ENCODE assay signal across 27 cellular contexts in genomic region chr5:19229210-19229835, GRCh38.
"Had no signal": no experiment of that assay in that cellular context is flagged by ENCODE, and none has a peak within 500 bp of the region (broad histone marks: within the 10 kb centered on the region; RNA-seq: fewer than 3 reads in every experiment).

No MANE protein-coding gene starts in this region.

- H3K27me3 ChIP-seq: ascending aorta, cardiac muscle cell, colonic mucosa, SJCRH30 had no signal

- H3K4me1 ChIP-seq: ascending aorta, colonic mucosa, SJCRH30 had no signal

- ATAC-seq: activated CD8-positive, alpha-beta memory T cell treated with anti-CD3 and anti-CD28 coated beads, Interleukin-2, amount 10 ng/mL, durations not matched to agents 7 days and 5 days had no signal

- DNase-seq: activated CD4-positive, alpha-beta memory T cell treated with anti-CD3 and anti-CD28 coated beads, Interleukin-2, amount 10 ng/mL, durations not matched to agents 7 days and 5 days; activated CD4-positive, alpha-beta T cell treated with anti-CD3 and anti-CD28 coated beads for 1 hour; activated CD4-positive, alpha-beta T cell treated with anti-CD3 and anti-CD28 coated beads for 48 hours; activated CD4-positive, CD25-positive, alpha-beta regulatory T cell; activated CD8-positive, alpha-beta memory T cell treated with anti-CD3 and anti-CD28 coated beads for 24 hours; activated CD8-positive, alpha-beta memory T cell treated with anti-CD3 and anti-CD28 coated beads, Interleukin-2, amount 10 ng/mL, durations not matched to agents 7 days and 5 days; activated CD8-positive, alpha-beta memory T cell treated with anti-CD3 and anti-CD28 coated beads, Interleukin-2, amount 50 U/mL, for 48 hours; activated effector memory CD4-positive, alpha-beta T cell treated with Interleukin-2 at 50 U/mL for 16 hours; activated naive CD4-positive, alpha-beta T cell treated with Interleukin-2 at 50 U/mL for 16 hours; activated naive CD8-positive, alpha-beta T cell treated with anti-CD3 and anti-CD28 coated beads, Interleukin-2, amount 10 ng/mL, durations not matched to agents 7 days and 5 days; activated T-cell treated with anti-CD3 and anti-CD28 coated beads, Interleukin-2, amount 50 U/mL, for 48 hours; amygdala; colonic mucosa; NCI-H1417; NCI-H146; NCI-H1930; NCI-H2081 treated with DMSO at 0.1 percent for 48 hours; NCI-H226; NCI-H510A; NK-92 treated with Interleukin-12 subunit alpha and Interleukin-12 subunit beta, amount 100 ng/mL, for 24 hours; SHP77; SJCRH30; T1000; WERI-Rb-1 had no signal

- H3K9me3 ChIP-seq: ascending aorta, colonic mucosa, SJCRH30 had no signal

- H3K36me3 ChIP-seq: ascending aorta, cardiac muscle cell, colonic mucosa, SJCRH30, WERI-Rb-1 had no signal

- H3K27ac ChIP-seq: ascending aorta, cardiac muscle cell, colonic mucosa, SJCRH30, SK-N-MC, WERI-Rb-1 had no signal

- H3K4me3 ChIP-seq: ascending aorta, cardiac muscle cell, colonic mucosa, SJCRH30, SK-N-MC had no signal
